In the genomic region with DNA sequence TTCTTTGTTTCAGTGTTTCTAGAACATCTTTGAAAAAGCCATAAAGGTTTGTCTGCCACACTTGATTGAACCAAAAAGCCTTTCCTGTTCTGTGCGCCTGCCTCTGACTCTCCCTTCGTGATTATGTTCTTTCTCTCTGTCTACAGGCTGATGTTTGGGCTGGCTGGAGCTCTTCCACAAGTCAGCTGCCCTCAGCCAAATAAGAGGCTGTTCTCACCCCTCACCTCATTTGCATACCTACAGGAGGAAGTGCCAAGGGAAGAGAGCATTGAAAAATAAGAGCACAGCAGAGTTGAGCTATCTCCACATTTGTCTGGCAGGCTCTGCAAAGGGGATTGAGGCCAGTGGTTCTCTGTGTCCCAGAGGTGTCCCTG, we compare ENCODE assay signal across 1 cellular context.
TF ChIP-seq lines count a peak whose summit lies in the region.

No MANE protein-coding gene starts in this region.

TF ChIP-seq in GM12878, 131 proteins besides CTCF, POLR2A, EP300 and RAD21 (continued from another document):
- TF ChIP-seq, protein P1, sequence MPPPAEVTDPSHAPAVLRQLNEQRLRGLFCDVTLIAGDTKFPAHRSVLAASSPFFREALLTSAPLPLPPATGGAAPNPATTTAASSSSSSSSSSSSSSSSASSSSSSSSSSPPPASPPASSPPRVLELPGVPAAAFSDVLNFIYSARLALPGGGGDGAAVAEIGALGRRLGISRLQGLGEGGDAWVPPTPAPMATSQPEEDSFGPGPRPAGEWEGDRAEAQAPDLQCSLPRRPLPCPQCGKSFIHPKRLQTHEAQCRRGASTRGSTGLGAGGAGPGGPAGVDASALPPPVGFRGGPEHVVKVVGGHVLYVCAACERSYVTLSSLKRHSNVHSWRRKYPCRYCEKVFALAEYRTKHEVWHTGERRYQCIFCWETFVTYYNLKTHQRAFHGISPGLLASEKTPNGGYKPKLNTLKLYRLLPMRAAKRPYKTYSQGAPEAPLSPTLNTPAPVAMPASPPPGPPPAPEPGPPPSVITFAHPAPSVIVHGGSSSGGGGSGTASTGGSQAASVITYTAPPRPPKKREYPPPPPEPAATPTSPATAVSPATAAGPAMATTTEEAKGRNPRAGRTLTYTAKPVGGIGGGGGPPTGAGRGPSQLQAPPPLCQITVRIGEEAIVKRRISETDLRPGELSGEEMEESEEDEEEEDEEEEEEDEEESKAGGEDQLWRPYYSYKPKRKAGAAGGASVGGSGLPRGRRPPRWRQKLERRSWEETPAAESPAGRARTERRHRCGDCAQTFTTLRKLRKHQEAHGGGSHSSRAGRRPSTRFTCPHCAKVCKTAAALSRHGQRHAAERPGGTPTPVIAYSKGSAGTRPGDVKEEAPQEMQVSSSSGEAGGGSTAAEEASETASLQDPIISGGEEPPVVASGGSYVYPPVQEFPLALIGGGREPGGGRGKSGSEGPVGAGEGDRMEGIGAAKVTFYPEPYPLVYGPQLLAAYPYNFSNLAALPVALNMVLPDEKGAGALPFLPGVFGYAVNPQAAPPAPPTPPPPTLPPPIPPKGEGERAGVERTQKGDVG (CRISPR knock-in tag; IDR thresholded peaks at IDR 0.05): no peak
- no peak for TF ChIP-seq ZNF384 (IDR thresholded peaks at IDR 0.05; ENCODE audit: borderline replicate concordance, low read depth, low read length)
- no peak for TF ChIP-seq TARDBP (IDR thresholded peaks at IDR 0.05; ENCODE audit: borderline replicate concordance)
- TF ChIP-seq SMAD1 (IDR thresholded peaks at IDR 0.05; ENCODE audit: low read depth, partially characterized antibody): peak; percentile 38
- TF ChIP-seq, protein P2, sequence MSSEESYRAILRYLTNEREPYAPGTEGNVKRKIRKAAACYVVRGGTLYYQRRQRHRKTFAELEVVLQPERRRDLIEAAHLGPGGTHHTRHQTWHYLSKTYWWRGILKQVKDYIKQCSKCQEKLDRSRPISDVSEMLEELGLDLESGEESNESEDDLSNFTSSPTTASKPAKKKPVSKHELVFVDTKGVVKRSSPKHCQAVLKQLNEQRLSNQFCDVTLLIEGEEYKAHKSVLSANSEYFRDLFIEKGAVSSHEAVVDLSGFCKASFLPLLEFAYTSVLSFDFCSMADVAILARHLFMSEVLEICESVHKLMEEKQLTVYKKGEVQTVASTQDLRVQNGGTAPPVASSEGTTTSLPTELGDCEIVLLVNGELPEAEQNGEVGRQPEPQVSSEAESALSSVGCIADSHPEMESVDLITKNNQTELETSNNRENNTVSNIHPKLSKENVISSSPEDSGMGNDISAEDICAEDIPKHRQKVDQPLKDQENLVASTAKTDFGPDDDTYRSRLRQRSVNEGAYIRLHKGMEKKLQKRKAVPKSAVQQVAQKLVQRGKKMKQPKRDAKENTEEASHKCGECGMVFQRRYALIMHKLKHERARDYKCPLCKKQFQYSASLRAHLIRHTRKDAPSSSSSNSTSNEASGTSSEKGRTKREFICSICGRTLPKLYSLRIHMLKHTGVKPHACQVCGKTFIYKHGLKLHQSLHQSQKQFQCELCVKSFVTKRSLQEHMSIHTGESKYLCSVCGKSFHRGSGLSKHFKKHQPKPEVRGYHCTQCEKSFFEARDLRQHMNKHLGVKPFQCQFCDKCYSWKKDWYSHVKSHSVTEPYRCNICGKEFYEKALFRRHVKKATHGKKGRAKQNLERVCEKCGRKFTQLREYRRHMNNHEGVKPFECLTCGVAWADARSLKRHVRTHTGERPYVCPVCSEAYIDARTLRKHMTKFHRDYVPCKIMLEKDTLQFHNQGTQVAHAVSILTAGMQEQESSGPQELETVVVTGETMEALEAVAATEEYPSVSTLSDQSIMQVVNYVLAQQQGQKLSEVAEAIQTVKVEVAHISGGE (CRISPR knock-in tag; IDR thresholded peaks at IDR 0.05): no peak
- TF ChIP-seq TCF3 (IDR thresholded peaks at IDR 0.05; ENCODE audit: borderline replicate concordance, insufficient read depth, low read depth, low read length): 0 out of 2 replicates have a peak, but pooled peaks have one; percentile 7
- TF ChIP-seq IRF4 (IDR thresholded peaks at IDR 0.05; ENCODE audit: low read depth, low read length): no peak
- TF ChIP-seq NFYA (IDR thresholded peaks at IDR 0.05; ENCODE audit: borderline replicate concordance, low read depth, low read length): no peak
- TF ChIP-seq ZSCAN29 (IDR thresholded peaks at IDR 0.05): no peak
- TF ChIP-seq, protein P3, sequence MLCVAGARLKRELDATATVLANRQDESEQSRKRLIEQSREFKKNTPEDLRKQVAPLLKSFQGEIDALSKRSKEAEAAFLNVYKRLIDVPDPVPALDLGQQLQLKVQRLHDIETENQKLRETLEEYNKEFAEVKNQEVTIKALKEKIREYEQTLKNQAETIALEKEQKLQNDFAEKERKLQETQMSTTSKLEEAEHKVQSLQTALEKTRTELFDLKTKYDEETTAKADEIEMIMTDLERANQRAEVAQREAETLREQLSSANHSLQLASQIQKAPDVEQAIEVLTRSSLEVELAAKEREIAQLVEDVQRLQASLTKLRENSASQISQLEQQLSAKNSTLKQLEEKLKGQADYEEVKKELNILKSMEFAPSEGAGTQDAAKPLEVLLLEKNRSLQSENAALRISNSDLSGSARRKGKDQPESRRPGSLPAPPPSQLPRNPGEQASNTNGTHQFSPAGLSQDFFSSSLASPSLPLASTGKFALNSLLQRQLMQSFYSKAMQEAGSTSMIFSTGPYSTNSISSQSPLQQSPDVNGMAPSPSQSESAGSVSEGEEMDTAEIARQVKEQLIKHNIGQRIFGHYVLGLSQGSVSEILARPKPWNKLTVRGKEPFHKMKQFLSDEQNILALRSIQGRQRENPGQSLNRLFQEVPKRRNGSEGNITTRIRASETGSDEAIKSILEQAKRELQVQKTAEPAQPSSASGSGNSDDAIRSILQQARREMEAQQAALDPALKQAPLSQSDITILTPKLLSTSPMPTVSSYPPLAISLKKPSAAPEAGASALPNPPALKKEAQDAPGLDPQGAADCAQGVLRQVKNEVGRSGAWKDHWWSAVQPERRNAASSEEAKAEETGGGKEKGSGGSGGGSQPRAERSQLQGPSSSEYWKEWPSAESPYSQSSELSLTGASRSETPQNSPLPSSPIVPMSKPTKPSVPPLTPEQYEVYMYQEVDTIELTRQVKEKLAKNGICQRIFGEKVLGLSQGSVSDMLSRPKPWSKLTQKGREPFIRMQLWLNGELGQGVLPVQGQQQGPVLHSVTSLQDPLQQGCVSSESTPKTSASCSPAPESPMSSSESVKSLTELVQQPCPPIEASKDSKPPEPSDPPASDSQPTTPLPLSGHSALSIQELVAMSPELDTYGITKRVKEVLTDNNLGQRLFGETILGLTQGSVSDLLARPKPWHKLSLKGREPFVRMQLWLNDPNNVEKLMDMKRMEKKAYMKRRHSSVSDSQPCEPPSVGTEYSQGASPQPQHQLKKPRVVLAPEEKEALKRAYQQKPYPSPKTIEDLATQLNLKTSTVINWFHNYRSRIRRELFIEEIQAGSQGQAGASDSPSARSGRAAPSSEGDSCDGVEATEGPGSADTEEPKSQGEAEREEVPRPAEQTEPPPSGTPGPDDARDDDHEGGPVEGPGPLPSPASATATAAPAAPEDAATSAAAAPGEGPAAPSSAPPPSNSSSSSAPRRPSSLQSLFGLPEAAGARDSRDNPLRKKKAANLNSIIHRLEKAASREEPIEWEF (IDR thresholded peaks at IDR 0.05; ENCODE audit: insufficient replicate concordance, low read depth, low read length): no peak
TF ChIP-seq in GM12878: peak in this region for 20.
